ENCODE assay signal across 8 cellular contexts in the genomic region with DNA sequence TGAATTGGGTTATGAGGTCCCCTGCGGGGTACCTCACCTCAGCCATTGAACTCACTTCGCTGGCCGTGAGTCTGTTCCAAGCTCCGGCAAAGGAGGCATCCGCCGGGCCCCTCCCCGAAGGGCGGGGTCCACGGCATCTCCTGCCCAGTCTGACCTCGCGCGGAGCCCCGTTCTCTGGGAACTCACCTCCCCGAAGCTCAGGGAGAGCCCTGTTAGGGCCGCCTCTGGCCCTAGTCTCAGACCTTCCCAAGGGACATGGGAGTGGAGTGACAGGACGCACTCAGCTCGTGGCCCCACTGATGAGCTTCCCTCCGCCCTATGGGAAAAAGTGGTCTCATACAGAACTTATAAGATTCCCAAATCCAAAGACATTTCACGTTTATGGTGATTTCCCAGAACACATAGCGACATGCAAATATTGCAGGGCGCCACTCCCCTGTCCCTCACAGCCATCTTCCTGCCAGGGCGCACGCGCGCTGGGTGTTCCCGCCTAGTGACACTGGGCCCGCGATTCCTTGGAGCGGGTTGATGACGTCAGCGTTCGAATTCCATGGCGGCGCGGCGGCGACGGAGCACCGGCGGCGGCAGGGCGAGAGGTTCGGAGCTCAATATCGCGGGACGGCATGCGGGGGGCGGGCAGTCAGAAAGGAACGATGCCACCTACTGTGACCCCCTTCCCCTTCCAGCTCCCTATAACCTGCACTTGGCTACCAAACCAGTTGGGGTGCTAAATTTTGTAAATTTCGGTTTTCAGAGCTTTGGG. TPM values are rescaled to one million over a fixed set of nuclear protein-coding genes. Genes with fewer than 3 reads are reported as not detected.
DNase-seq lines count a peak whose midpoint lies in the region; TF ChIP-seq lines count a peak whose summit lies in the region.

A gene with protein sequence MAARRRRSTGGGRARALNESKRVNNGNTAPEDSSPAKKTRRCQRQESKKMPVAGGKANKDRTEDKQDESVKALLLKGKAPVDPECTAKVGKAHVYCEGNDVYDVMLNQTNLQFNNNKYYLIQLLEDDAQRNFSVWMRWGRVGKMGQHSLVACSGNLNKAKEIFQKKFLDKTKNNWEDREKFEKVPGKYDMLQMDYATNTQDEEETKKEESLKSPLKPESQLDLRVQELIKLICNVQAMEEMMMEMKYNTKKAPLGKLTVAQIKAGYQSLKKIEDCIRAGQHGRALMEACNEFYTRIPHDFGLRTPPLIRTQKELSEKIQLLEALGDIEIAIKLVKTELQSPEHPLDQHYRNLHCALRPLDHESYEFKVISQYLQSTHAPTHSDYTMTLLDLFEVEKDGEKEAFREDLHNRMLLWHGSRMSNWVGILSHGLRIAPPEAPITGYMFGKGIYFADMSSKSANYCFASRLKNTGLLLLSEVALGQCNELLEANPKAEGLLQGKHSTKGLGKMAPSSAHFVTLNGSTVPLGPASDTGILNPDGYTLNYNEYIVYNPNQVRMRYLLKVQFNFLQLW (plus strand): TSS at position 544 of the 763 bp plus-strand sequence. CDS start 7 bp downstream, at position 551.

- H3K4me1 ChIP-seq in neuron (ENCODE audit: insufficient read depth, low read length) (no peaks in the 10 kb centered on the region), subcutaneous abdominal adipose tissue (ENCODE audit: control insufficient read depth in 5 of 5, insufficient read depth in 5 of 5, low read length in 5 of 5) (peaks cover 8 to 12% (median 9%) of the 10 kb centered on the region in 5 donors)

- peak within 1 kb of the TSS; percentile 83 for H3K4me3 ChIP-seq in neuron (ENCODE audit: low read length)
- H3K4me3 ChIP-seq in subcutaneous abdominal adipose tissue (ENCODE audit: low read depth in 1 of 5, low read length in 5 of 5), result peak within 1 kb of the TSS; percentile 78 to 94 (median 88)

- peak within 1 kb of the TSS; percentile 94 for H3K27ac ChIP-seq in subcutaneous abdominal adipose tissue (ENCODE audit: low read depth, low read length)

- H3K9me3 ChIP-seq in neuron (ENCODE audit: low read length), result no peaks in the 10 kb centered on the region
- no peaks in the 10 kb centered on the region for H3K9me3 ChIP-seq in subcutaneous abdominal adipose tissue (ENCODE audit: control insufficient read depth in 5 of 5, low read length in 5 of 5)

- POLR2A ChIA-PET in HEK293T (lab: Yijun Ruan, JAX), result interaction anchor here (0.6 to 4.6 kb wide), 30 partner anchors 9 to 631 kb away, joined by 3 to 162 read pairs (median 4); a partner anchor contains a TSS

- peak within 1 kb of the TSS; percentile 70 for H2AFZ ChIP-seq in neuron (ENCODE audit: low read depth, low read length)

- H3K36me3 ChIP-seq in neuron (ENCODE audit: insufficient read depth, low read length), result peaks cover 32% of the 10 kb centered on the region
- peaks cover 14 to 26% (median 16%) of the 10 kb centered on the region in 5 donors for H3K36me3 ChIP-seq in subcutaneous abdominal adipose tissue (ENCODE audit: control insufficient read depth in 5 of 5, insufficient read depth in 5 of 5, low read length in 5 of 5)

- H3K27me3 ChIP-seq in neuron (ENCODE audit: insufficient read depth, low read length), result no peaks in the 10 kb centered on the region
- H3K27me3 ChIP-seq in subcutaneous abdominal adipose tissue (ENCODE audit: control insufficient read depth in 5 of 5, insufficient read depth in 4 of 5, low read length in 5 of 5), result peaks cover 0 to 4% (median 0%) of the 10 kb centered on the region in 5 donors

- peak; percentile 98 for DNase-seq in GM03348 (ENCODE audit: low spot score)
- DNase-seq in HEK293T (ENCODE audit: extremely low spot score), result peak; percentile 97
- DNase-seq in MV-4-11 (lab: John Stamatoyannopoulos, UW), result peak; percentile 100
- peak; percentile 100 for DNase-seq in SK-MEL-5 (ENCODE audit: low read depth, low spot score)
- peak; percentile 93 for DNase-seq in activated naive CD4-positive, alpha-beta T cell treated with Interleukin-2 at 50 U/mL for 16 hours
- DNase-seq in foreskin melanocyte, result peak; percentile 99

- in situ Hi-C loops in SK-MEL-5 (cut with HindIII; ENCODE audit: low pct_unique_long_range_greater_than_20kb, low sequenced_read_pairs), result no loop called here

- CTCF ChIA-PET in HEK293T (lab: Yijun Ruan, JAX), result interaction anchor here (0.5 to 1.7 kb wide), 6 partner anchors 13 to 450 kb away, joined by 3 to 6 read pairs (median 4); a partner anchor contains a TSS

- H3K9ac ChIP-seq in subcutaneous abdominal adipose tissue (ENCODE audit: low read length in 5 of 5), result peak within 1 kb of the TSS; percentile 85 to 90 (median 86)

TF ChIP-seq in HEK293T, 16 proteins besides CTCF, POLR2A, EP300 and RAD21:
- TF ChIP-seq FOXK2 (IDR thresholded peaks at IDR 0.05) (no peak), L3MBTL2 (conservative IDR thresholded peaks at IDR 0.05) (peak; percentile 81), SP1 (IDR thresholded peaks at IDR 0.05) (no peak), ZNF384 (IDR thresholded peaks at IDR 0.05) (no peak), FOXA1 (IDR thresholded peaks at IDR 0.05) (no peak), ELF4 (IDR thresholded peaks at IDR 0.05) (peak; percentile 89)
- TF ChIP-seq, protein P1, sequence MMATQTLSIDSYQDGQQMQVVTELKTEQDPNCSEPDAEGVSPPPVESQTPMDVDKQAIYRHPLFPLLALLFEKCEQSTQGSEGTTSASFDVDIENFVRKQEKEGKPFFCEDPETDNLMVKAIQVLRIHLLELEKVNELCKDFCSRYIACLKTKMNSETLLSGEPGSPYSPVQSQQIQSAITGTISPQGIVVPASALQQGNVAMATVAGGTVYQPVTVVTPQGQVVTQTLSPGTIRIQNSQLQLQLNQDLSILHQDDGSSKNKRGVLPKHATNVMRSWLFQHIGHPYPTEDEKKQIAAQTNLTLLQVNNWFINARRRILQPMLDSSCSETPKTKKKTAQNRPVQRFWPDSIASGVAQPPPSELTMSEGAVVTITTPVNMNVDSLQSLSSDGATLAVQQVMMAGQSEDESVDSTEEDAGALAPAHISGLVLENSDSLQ (IDR thresholded peaks at IDR 0.05), result peak; percentile 97

RNA-seq across cellular contexts. Expression of the gene that starts here (rescaled TPM):
- 9.2 and 13.2 TPM in 2 replicates for total RNA-seq in SK-MEL-5 (2014; rRNA removed; shearing (Covaris generic))
- 17.4 and 21.2 TPM in 2 replicates for polyA plus RNA-seq in SK-MEL-5 (2015; cell fraction: cytosol; rRNA removed)
- 71.5 and 106 TPM in 2 replicates for polyA plus RNA-seq in SK-MEL-5 (2015; cell fraction: nucleus; rRNA removed)

Comparison
In these comparisons a context has a peak if more than half of its experiments do, and no peak if none do; other contexts are left out.
1. Peak in every context shown above with its lines: DNase-seq, H3K4me3 ChIP-seq and H3K27ac ChIP-seq.